In the genomic region with DNA sequence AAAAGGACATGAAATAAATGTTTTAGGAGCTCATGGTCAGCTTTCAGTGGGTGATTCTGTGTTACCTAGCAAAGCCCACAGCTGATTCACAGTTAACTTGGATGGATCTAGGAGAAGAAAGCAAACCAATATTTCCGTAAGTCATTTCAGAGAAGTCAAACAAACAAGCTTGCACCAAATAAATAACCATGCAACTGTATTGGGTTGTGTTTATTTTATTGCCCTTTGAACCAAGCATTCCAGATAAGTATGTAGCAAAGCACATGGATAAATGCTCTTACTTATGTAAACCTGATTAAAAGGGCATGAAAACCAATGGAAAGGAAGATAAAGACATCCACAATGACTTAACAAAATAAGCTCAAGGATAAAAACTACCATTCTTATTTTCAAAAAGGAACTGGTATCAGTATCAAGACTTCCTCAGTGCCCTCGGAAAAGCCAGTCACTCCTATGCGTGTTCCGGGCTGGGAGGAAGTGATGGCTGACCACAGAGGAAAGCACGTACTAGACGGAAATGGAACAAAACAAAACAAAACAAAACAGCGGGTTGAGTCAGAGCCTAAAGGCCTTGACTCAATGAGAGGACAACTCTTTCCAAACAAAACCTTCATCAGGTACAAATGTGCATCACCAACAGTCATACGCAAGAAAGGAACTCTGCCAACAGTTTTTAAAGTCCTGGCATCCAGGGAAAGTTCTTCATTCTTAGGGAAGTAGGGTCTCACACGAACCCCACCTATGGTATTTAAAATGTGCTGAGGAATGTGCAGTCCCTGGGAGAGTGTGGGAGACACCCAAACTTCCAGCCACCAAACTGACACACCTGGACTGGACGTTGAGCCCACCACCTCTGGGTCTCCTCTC, we compare ENCODE assay signal across 8 cellular contexts.
A peak's percentile ranks its signal among the peaks of the same experiment; 100 is the strongest.
DNase-seq lines count a peak whose midpoint lies in the region; ATAC-seq and TF ChIP-seq lines count a peak whose summit lies in the region.

No MANE protein-coding gene starts in this region.

- H3K4me1 Mint-ChIP-seq in IgD-negative memory B cell = peaks cover 15 to 29% (median 26%) of the 10 kb centered on the region in 3 donors
- H3K4me1 Mint-ChIP-seq in activated CD8-positive, alpha-beta T cell treated with anti-CD3 and anti-CD28 coated beads, Interleukin-2, amount 10 ng/mL, durations not matched to agents 7 days and 5 days (ENCODE audit: low read depth) = peaks cover 53% of the 10 kb centered on the region
- H3K4me1 Mint-ChIP-seq in endothelial cell (ENCODE audit: unreplicated experiment) = peaks cover 92% of the 10 kb centered on the region
- H3K4me1 Mint-ChIP-seq in nephron progenitor cell = peaks cover 6% of the 10 kb centered on the region

- peaks cover 22 to 40% (median 32%) of the 10 kb centered on the region in 10 experiments for H3K4me1 ChIP-seq in BLaER1 treated with 17β-estradiol and CSF1 and Interleukin-3, amounts not matched to agents 10 nM and 100 nM
- H3K4me1 ChIP-seq in aorta (ENCODE audit: control insufficient read depth in 1 of 2, insufficient read depth in 2 of 2, low read length in 2 of 2) = no peaks in the 10 kb centered on the region

- CTCF ChIA-PET in activated CD8-positive, alpha-beta T cell treated with anti-CD3 and anti-CD28 coated beads, Interleukin-2, amount 10 ng/mL, durations not matched to agents 7 days and 5 days (lab: Charles Lee) = interaction anchor here (0.5 to 4.1 kb wide), 20 partner anchors 10 to 796 kb away, joined by 3 to 62 read pairs (median 4); no protein-coding TSS in a partner anchor

- H3K36me3 Mint-ChIP-seq in IgD-negative memory B cell (peaks cover 6% of the 10 kb centered on the region), endothelial cell (ENCODE audit: low read depth, unreplicated experiment) (peaks cover 25% of the 10 kb centered on the region), nephron progenitor cell (ENCODE audit: low read depth) (peaks cover 15% of the 10 kb centered on the region)
- peaks cover 16% of the 10 kb centered on the region for H3K36me3 Mint-ChIP-seq in activated CD8-positive, alpha-beta T cell treated with anti-CD3 and anti-CD28 coated beads, Interleukin-2, amount 10 ng/mL, durations not matched to agents 7 days and 5 days (ENCODE audit: low read depth)

- H3K4me2 ChIP-seq in BLaER1 treated with 17β-estradiol and CSF1 and Interleukin-3, amounts not matched to agents 10 nM and 100 nM = peak overlapping the region; percentile 67 to 88 (median 82)

- H4K20me1 ChIP-seq in BLaER1 treated with 17β-estradiol and CSF1 and Interleukin-3, amounts not matched to agents 10 nM and 100 nM = no peaks in the 10 kb centered on the region

- peak overlapping the region; percentile 44 to 70 (median 62); a peak in 20 of 22 replicates for H3K9ac ChIP-seq in BLaER1 treated with 17β-estradiol and CSF1 and Interleukin-3, amounts not matched to agents 10 nM and 100 nM

- H3K27ac Mint-ChIP-seq in IgD-negative memory B cell (peak overlapping the region; percentile 0 to 93 (median 92)), endothelial cell (ENCODE audit: unreplicated experiment) (peak overlapping the region; percentile 100), nephron progenitor cell (no peak overlapping the region)
- H3K27ac Mint-ChIP-seq in activated CD8-positive, alpha-beta T cell treated with anti-CD3 and anti-CD28 coated beads, Interleukin-2, amount 10 ng/mL, durations not matched to agents 7 days and 5 days = peak overlapping the region; percentile 89

- WGBS in aorta, 2 donors = 73 to 76% methylated on average over 10 of the region's 10 CpGs

- intact Hi-C loops in aorta (cut with DNase I) = no loop called here

- POLR2A ChIA-PET in activated CD8-positive, alpha-beta T cell treated with anti-CD3 and anti-CD28 coated beads, Interleukin-2, amount 10 ng/mL, durations not matched to agents 7 days and 5 days (lab: Charles Lee) = interaction anchor here (0.6 to 2.0 kb wide), 8 partner anchors 12 to 104 kb away, joined by 3 to 8 read pairs (median 4); a partner anchor contains a TSS

- no peaks in the 10 kb centered on the region for H3K36me3 ChIP-seq in BLaER1 treated with 17β-estradiol and CSF1 and Interleukin-3, amounts not matched to agents 10 nM and 100 nM
- H3K36me3 ChIP-seq in aorta (ENCODE audit: control insufficient read depth in 1 of 2, insufficient read depth in 2 of 2, low read length in 1 of 2) = no peaks in the 10 kb centered on the region

- peak; percentile 91 for ATAC-seq in activated CD8-positive, alpha-beta T cell treated with anti-CD3 and anti-CD28 coated beads, Interleukin-2, amount 10 ng/mL, durations not matched to agents 7 days and 5 days
- peak; percentile 73 for ATAC-seq in aorta (ENCODE audit: low FRiP score)

- TF ChIP-seq CTCF in endothelial cell (IDR thresholded peaks at IDR 0.05; ENCODE audit: unreplicated experiment) = no peak
- TF ChIP-seq CTCF in nephron progenitor cell (IDR thresholded peaks at IDR 0.05) = no peak

- H3K9me3 Mint-ChIP-seq in IgD-negative memory B cell (peaks cover 4 to 6% (median 6%) of the 10 kb centered on the region in 3 donors), endothelial cell (ENCODE audit: unreplicated experiment) (peaks cover 3% of the 10 kb centered on the region), nephron progenitor cell (peaks cover 8% of the 10 kb centered on the region)
- peaks cover 11% of the 10 kb centered on the region for H3K9me3 Mint-ChIP-seq in activated CD8-positive, alpha-beta T cell treated with anti-CD3 and anti-CD28 coated beads, Interleukin-2, amount 10 ng/mL, durations not matched to agents 7 days and 5 days (ENCODE audit: insufficient read depth)

- H3K27me3 Mint-ChIP-seq in IgD-negative memory B cell (no peaks in the 10 kb centered on the region), endothelial cell (ENCODE audit: unreplicated experiment) (no peaks in the 10 kb centered on the region), nephron progenitor cell (ENCODE audit: low read depth, poor library complexity) (peaks cover 6% of the 10 kb centered on the region)
- no peaks in the 10 kb centered on the region for H3K27me3 Mint-ChIP-seq in activated CD8-positive, alpha-beta T cell treated with anti-CD3 and anti-CD28 coated beads, Interleukin-2, amount 10 ng/mL, durations not matched to agents 7 days and 5 days (ENCODE audit: low read depth)

- peak overlapping the region; percentile 70 to 92 (median 87) for H3K27ac ChIP-seq in BLaER1 treated with 17β-estradiol and CSF1 and Interleukin-3, amounts not matched to agents 10 nM and 100 nM
- no peak overlapping the region for H3K27ac ChIP-seq in aorta (ENCODE audit: low read depth in 1 of 2, low read length in 2 of 2)

- H3K27me3 ChIP-seq in BLaER1 treated with 17β-estradiol and CSF1 and Interleukin-3, amounts not matched to agents 10 nM and 100 nM = no peaks in the 10 kb centered on the region
- H3K27me3 ChIP-seq in aorta (ENCODE audit: control insufficient read depth in 1 of 2, insufficient read depth in 2 of 2, low read length in 1 of 2) = no peaks in the 10 kb centered on the region

- H3K4me3 Mint-ChIP-seq in IgD-negative memory B cell (peak overlapping the region in 3 of 4 donors; percentile 24 to 94 (median 62)), endothelial cell (ENCODE audit: unreplicated experiment) (peak overlapping the region; percentile 60), nephron progenitor cell (no peak overlapping the region)
- peak overlapping the region; percentile 22 for H3K4me3 Mint-ChIP-seq in activated CD8-positive, alpha-beta T cell treated with anti-CD3 and anti-CD28 coated beads, Interleukin-2, amount 10 ng/mL, durations not matched to agents 7 days and 5 days

- H3K4me3 ChIP-seq in BLaER1 treated with 17β-estradiol and CSF1 and Interleukin-3, amounts not matched to agents 10 nM and 100 nM = peak overlapping the region in 8 of 10 experiments; percentile 5 to 39 (median 25); a peak in 8 of 20 replicates
- H3K4me3 ChIP-seq in aorta (ENCODE audit: low read length in 2 of 2) = no peak overlapping the region

- peaks cover 0 to 20% (median 7%) of the 10 kb centered on the region in 11 experiments; a peak in 10 of 22 replicates for H3K9me3 ChIP-seq in BLaER1 treated with 17β-estradiol and CSF1 and Interleukin-3, amounts not matched to agents 10 nM and 100 nM (replicated peaks in 1 of 11)
- no peaks in the 10 kb centered on the region for H3K9me3 ChIP-seq in aorta (ENCODE audit: control insufficient read depth, low read length)

- peak; percentile 87 for DNase-seq in activated CD8-positive, alpha-beta T cell treated with anti-CD3 and anti-CD28 coated beads, Interleukin-2, amount 10 ng/mL, durations not matched to agents 7 days and 5 days
- peak; percentile 46 for DNase-seq in endothelial cell (ENCODE audit: low spot score)
- DNase-seq in pulmonary artery endothelial cell (ENCODE audit: low read depth, low spot score) = peak; percentile 99
- DNase-seq in aorta = peak in 1 of 2 donors; percentile 77
- DNase-seq in nephron progenitor cell = no peak
- no peak for DNase-seq in SHP77 (lab: John Stamatoyannopoulos, UW)

Comparison
In these comparisons a context has a peak if more than half of its experiments do, and no peak if none do; other contexts are left out.
1. H3K27ac ChIP-seq: peak in BLaER1 treated with 17β-estradiol and CSF1 and Interleukin-3, amounts not matched to agents 10 nM and 100 nM (11 of 11); none in aorta (0 of 2).
2. H3K4me3 ChIP-seq: peak in BLaER1 treated with 17β-estradiol and CSF1 and Interleukin-3, amounts not matched to agents 10 nM and 100 nM (8 of 10); none in aorta (0 of 2).
3. DNase-seq: peak in activated CD8-positive, alpha-beta T cell treated with anti-CD3 and anti-CD28 coated beads, Interleukin-2, amount 10 ng/mL, durations not matched to agents 7 days and 5 days (single experiment), endothelial cell (single experiment) and pulmonary artery endothelial cell (single experiment); none in nephron progenitor cell (single experiment) and SHP77 (0 of 2).